8 cellular contexts compared by ENCODE assay signal in genomic region chr3:129607391-129608068, GRCh38. TPM values are rescaled to one million over a fixed set of nuclear protein-coding genes. Genes with fewer than 3 reads are reported as not detected.
DNase-seq lines count a peak whose midpoint lies in the region; ATAC-seq and TF ChIP-seq lines count a peak whose summit lies in the region.

No MANE protein-coding gene starts in this region.

- in situ Hi-C loops in Panc1 (cut with HindIII; ENCODE audit: low pct_unique_long_range_greater_than_20kb, low sequenced_read_pairs): no loop called here

- peak overlapping the region; percentile 95 for H3K4me2 ChIP-seq in neural progenitor cell

- H3K4me1 Mint-ChIP-seq in endodermal cell (peaks cover 39% of the 10 kb centered on the region), neural progenitor cell (peaks cover 40% of the 10 kb centered on the region)

- H3K27ac Mint-ChIP-seq in endodermal cell (peak overlapping the region; percentile 86), neural progenitor cell (peak overlapping the region; percentile 21)

- H3K27me3 ChIP-seq in BJ (ENCODE audit: control insufficient read depth, insufficient read depth, low read length): no peaks in the 10 kb centered on the region
- no peaks in the 10 kb centered on the region for H3K27me3 ChIP-seq in Panc1 (ENCODE audit: control insufficient read depth, insufficient read depth, low read length)
- peaks cover 20% of the 10 kb centered on the region for H3K27me3 ChIP-seq in endodermal cell (ENCODE audit: control insufficient read depth, insufficient read depth, low read length, poor library complexity, severe bottlenecking)
- H3K27me3 ChIP-seq in neural progenitor cell: peaks cover 50% of the 10 kb centered on the region

- H3F3A ChIP-seq in neural progenitor cell (ENCODE audit: low read depth): peaks cover 52% of the 10 kb centered on the region

- no peak for DNase-seq in BJ (ENCODE audit: low read depth)
- no peak for DNase-seq in Panc1 (ENCODE audit: low read depth, low spot score)
- DNase-seq in endodermal cell: peak; percentile 78
- DNase-seq in neural progenitor cell (ENCODE audit: low spot score): no peak
- no peak for DNase-seq in AML-193 (lab: John Stamatoyannopoulos, UW)
- DNase-seq in MV-4-11 (lab: John Stamatoyannopoulos, UW): no peak
- DNase-seq in NCI-H2081 treated with DMSO at 0.1 percent for 48 hours (lab: John Stamatoyannopoulos, UW): no peak
- DNase-seq in HPDE6-E6E7 (ENCODE audit: extremely low spot score): no peak

- POLR2A ChIA-PET in BJ (lab: Charles Lee): interaction anchor here (0.6 kb wide), 1 partner anchor 24 kb away, joined by 3 read pairs; no protein-coding TSS in a partner anchor
- POLR2A ChIA-PET in Panc1 (lab: Charles Lee): interaction anchor here (0.5 kb wide), 1 partner anchor 53 kb away, joined by 3 read pairs; no protein-coding TSS in a partner anchor

- H3K4me3 ChIP-seq in BJ (ENCODE audit: low read depth, low read length) (peak overlapping the region; percentile 51), Panc1 (ENCODE audit: low read depth in 2 of 2, low read length in 2 of 2) (peak overlapping the region; percentile 49 to 63), endodermal cell (ENCODE audit: low read length) (peak overlapping the region; percentile 71), neural progenitor cell (peak overlapping the region; percentile 60)

- H3K27ac ChIP-seq in Panc1 (ENCODE audit: low read length) (peak overlapping the region; percentile 85), endodermal cell (ENCODE audit: low read depth, low read length) (no peak overlapping the region), neural progenitor cell (no peak overlapping the region)

- H3K4me1 ChIP-seq in Panc1 (ENCODE audit: control insufficient read depth, insufficient read depth, low read length): peaks cover 50% of the 10 kb centered on the region
- peaks cover 7% of the 10 kb centered on the region for H3K4me1 ChIP-seq in endodermal cell (ENCODE audit: control insufficient read depth, insufficient read depth, low read length)
- peaks cover 21% of the 10 kb centered on the region for H3K4me1 ChIP-seq in neural progenitor cell

- peaks cover 29% of the 10 kb centered on the region for H4K20me1 ChIP-seq in neural progenitor cell (ENCODE audit: low read depth)

- TF ChIP-seq CTCF in BJ (IDR thresholded peaks at IDR 0.05; ENCODE audit: insufficient read depth, low read depth, low read length) (no peak), Panc1 (IDR thresholded peaks at IDR 0.05) (no peak), endodermal cell (conservative IDR thresholded peaks at IDR 0.05) (no peak), neural progenitor cell (IDR thresholded peaks at IDR 0.05) (no peak)

- CTCF ChIA-PET in BJ (lab: Yijun Ruan, JAX): interaction anchor here (1.2 to 3.4 kb wide), 3 partner anchors 9 to 117 kb away, joined by 3 to 15 read pairs (median 4); no protein-coding TSS in a partner anchor
- CTCF ChIA-PET in Panc1 (lab: Charles Lee): interaction anchor here (1.4 to 1.5 kb wide), 2 partner anchors 13 to 117 kb away, joined by 3 to 5 read pairs; no protein-coding TSS in a partner anchor

- 50 to 74% methylated on average over 11 to 18 of the region's 18 CpGs for WGBS in endodermal cell (ENCODE audit: insufficient coverage in 1 of 2, insufficient read length in 1 of 2), 2 experiments

- ATAC-seq in Panc1: no peak

- H3K27me3 Mint-ChIP-seq in endodermal cell (ENCODE audit: insufficient read depth): peaks cover 17% of the 10 kb centered on the region
- H3K27me3 Mint-ChIP-seq in neural progenitor cell (ENCODE audit: insufficient read depth, low read depth): peaks cover 19% of the 10 kb centered on the region

- peak overlapping the region; percentile 77 for H3K4me3 Mint-ChIP-seq in endodermal cell
- peak overlapping the region; percentile 87 for H3K4me3 Mint-ChIP-seq in neural progenitor cell

- no TSS peak for BruUV-seq in Panc1 (replicated peaks; lab: Mats Ljungman, UMichigan)

- no peaks in the 10 kb centered on the region for H3K9me3 Mint-ChIP-seq in endodermal cell
- H3K9me3 Mint-ChIP-seq in neural progenitor cell: peaks cover 2% of the 10 kb centered on the region

- intact Hi-C loops in Panc1 (cut with micrococcal nuclease; ENCODE audit: unreplicated experiment): no loop called here

- H3K36me3 Mint-ChIP-seq in endodermal cell (ENCODE audit: low read depth) (no peaks in the 10 kb centered on the region), neural progenitor cell (no peaks in the 10 kb centered on the region)

- H3K9ac ChIP-seq in endodermal cell (ENCODE audit: extremely low read depth, low read length, poor library complexity, severe bottlenecking): no peak overlapping the region
- no peak overlapping the region for H3K9ac ChIP-seq in neural progenitor cell

- H3K79me2 ChIP-seq in neural progenitor cell (ENCODE audit: low read depth): no peaks in the 10 kb centered on the region

- H3K9me3 ChIP-seq in Panc1 (ENCODE audit: control insufficient read depth, insufficient read depth, low read depth, low read length): no peaks in the 10 kb centered on the region
- no peaks in the 10 kb centered on the region for H3K9me3 ChIP-seq in endodermal cell (ENCODE audit: control insufficient read depth, low read length)
- H3K9me3 ChIP-seq in neural progenitor cell (ENCODE audit: low read depth): no peaks in the 10 kb centered on the region

- peak overlapping the region; percentile 89 for H2AFZ ChIP-seq in neural progenitor cell (replicated peaks)

- H3K36me3 ChIP-seq in BJ (ENCODE audit: control insufficient read depth, insufficient read depth, low read length) (no peaks in the 10 kb centered on the region), Panc1 (ENCODE audit: control insufficient read depth, insufficient read depth, low read length) (no peaks in the 10 kb centered on the region), endodermal cell (ENCODE audit: control insufficient read depth, insufficient read depth, low read length) (no peaks in the 10 kb centered on the region), neural progenitor cell (no peaks in the 10 kb centered on the region)

RNA-seq across cellular contexts. Expression of gene PLXND1, which starts 1.1 kb away (rescaled TPM):
- 84.6 and 128 TPM in 2 replicates for polyA plus RNA-seq in BJ (2011; rRNA removed)
- 84.0 and 88.3 TPM in 2 replicates for polyA minus RNA-seq in BJ (2011; rRNA and poly(A)+ RNA removed)
- 248 TPM for total RNA-seq in Panc1 (2021; ENCODE audit: unreplicated experiment)
- polyA plus RNA-seq in Panc1 (2012; ENCODE audit: insufficient read length): 456 TPM
- 10 to 100 TPM; 73.1 to 83.2 TPM for total RNA-seq in endodermal cell
- polyA plus RNA-seq in endodermal cell (2013, experiment 1 of 2): 58.8 TPM
- 68.1 TPM for polyA plus RNA-seq in endodermal cell (2013, experiment 2 of 2)
- total RNA-seq in neural progenitor cell (ENCODE audit: low replicate concordance): 9.0 and 12.9 TPM in 2 replicates
